Comparison of ENCODE assay signal across 7 cellular contexts in genomic region chr7:34312624-34313023, GRCh38.
"Had no signal": no experiment of that assay in that cellular context is flagged by ENCODE, and none has a peak within 500 bp of the region (broad histone marks: within the 10 kb centered on the region; RNA-seq: fewer than 3 reads in every experiment).

No MANE protein-coding gene starts in this region.

- H2AFZ ChIP-seq: GM23248 had no signal

- H3K4me3 ChIP-seq: GM23248 had no signal

- H3K4me3 Mint-ChIP-seq: H9, HFFc6 had no signal

- FAIRE-seq: H54, HTR-8/SVneo had no signal

- H3K27ac ChIP-seq: GM23248 had no signal

- H3K9ac ChIP-seq: GM23248 had no signal

- DNase-seq: GOT3, H9, KBM-7 had no signal

- H3K27ac Mint-ChIP-seq: H9 had no signal

- H3K4me1 Mint-ChIP-seq: H9 had no signal
